8 cellular contexts compared by ENCODE assay signal in genomic region chr20:52783769-52784168, GRCh38.
DNase-seq lines count a peak whose midpoint lies in the region; ATAC-seq, FAIRE-seq and TF ChIP-seq lines count a peak whose summit lies in the region.

No MANE protein-coding gene starts in this region.

- H2BK120ac ChIP-seq in mesendoderm (ENCODE audit: low read depth, low read length), result no peak overlapping the region

- no peak overlapping the region for H3K9ac ChIP-seq in mesendoderm (ENCODE audit: low read length)

- intact Hi-C loops in ovary (cut with DNase I) (no loop called here), prostate gland (cut with DNase I) (no loop called here), right cardiac atrium (cut with DNase I) (no loop called here)

- no peak overlapping the region for H3K23ac ChIP-seq in mesendoderm (ENCODE audit: low read length)

- TF ChIP-seq EP300 in ovary (IDR thresholded peaks at IDR 0.05), result no peak

- no peak overlapping the region for H2BK15ac ChIP-seq in mesendoderm (replicated peaks; ENCODE audit: low read depth)

- no peak overlapping the region for H3K18ac ChIP-seq in mesendoderm (ENCODE audit: low read length)

- no peaks in the 10 kb centered on the region for H3K79me1 ChIP-seq in mesendoderm (ENCODE audit: low read length)

- H3K9me3 Mint-ChIP-seq in activated T-cell treated with anti-CD3 and anti-CD28 coated beads, Interleukin-2, amount 50 U/mL, for 4 hours, result no peaks in the 10 kb centered on the region

- no peak overlapping the region for H3K4me3 ChIP-seq in HFF-Myc (replicated peaks; ENCODE audit: low read depth, low read length)
- no peak overlapping the region for H3K4me3 ChIP-seq in mesendoderm (ENCODE audit: low read length)
- H3K4me3 ChIP-seq in ovary, result no peak overlapping the region
- H3K4me3 ChIP-seq in prostate gland, result no peak overlapping the region
- H3K4me3 ChIP-seq in right cardiac atrium (ENCODE audit: low read length), result no peak overlapping the region

- no peaks in the 10 kb centered on the region for H3K79me2 ChIP-seq in mesendoderm (ENCODE audit: control insufficient read depth, insufficient read depth, low read length)

- no peaks in the 10 kb centered on the region for H3K36me3 Mint-ChIP-seq in activated T-cell treated with anti-CD3 and anti-CD28 coated beads, Interleukin-2, amount 50 U/mL, for 4 hours (ENCODE audit: insufficient read depth)

- TF ChIP-seq CTCF in D721Med (IDR thresholded peaks at IDR 0.05; ENCODE audit: insufficient read depth, missing control alignments) (peak; percentile 25), HFF-Myc (IDR thresholded peaks at IDR 0.05; ENCODE audit: low read depth, low read length, missing control alignments) (peak; percentile 39), ovary (IDR thresholded peaks at IDR 0.05) (no peak), prostate gland (IDR thresholded peaks at IDR 0.05) (peak in 1 of 4 experiments; percentile 19)

- H4K5ac ChIP-seq in mesendoderm (ENCODE audit: low read length), result no peak overlapping the region

- no peak overlapping the region for H3K56ac ChIP-seq in mesendoderm (ENCODE audit: low read length)

- H4K8ac ChIP-seq in mesendoderm (ENCODE audit: low read depth, low read length), result no peak overlapping the region

- H3K27ac ChIP-seq in mesendoderm (ENCODE audit: low read depth, low read length), result no peak overlapping the region
- no peak overlapping the region for H3K27ac ChIP-seq in ovary
- H3K27ac ChIP-seq in prostate gland, result no peak overlapping the region
- no peak overlapping the region for H3K27ac ChIP-seq in right cardiac atrium (ENCODE audit: low read length)

- H3K4me2 ChIP-seq in mesendoderm (ENCODE audit: low read length), result no peak overlapping the region

- FAIRE-seq in D721Med (lab: Jason Lieb, UNC), result no peak

- peaks cover 6% of the 10 kb centered on the region for H3K27me3 Mint-ChIP-seq in activated T-cell treated with anti-CD3 and anti-CD28 coated beads, Interleukin-2, amount 50 U/mL, for 4 hours (ENCODE audit: low read depth)

- no peak for ATAC-seq in activated T-cell treated with anti-CD3 and anti-CD28 coated beads, Interleukin-2, amount 50 U/mL, for 4 hours
- no peak for ATAC-seq in right cardiac atrium

- H3K27me3 ChIP-seq in mesendoderm (ENCODE audit: insufficient read depth, low read length, poor library complexity) (no peaks in the 10 kb centered on the region), ovary (no peaks in the 10 kb centered on the region), prostate gland (replicated peaks; ENCODE audit: insufficient read depth) (no peaks in the 10 kb centered on the region), right cardiac atrium (ENCODE audit: control insufficient read depth, insufficient read depth) (no peaks in the 10 kb centered on the region)

- TF ChIP-seq POLR2A in ovary (IDR thresholded peaks at IDR 0.05) (no peak), prostate gland (IDR thresholded peaks at IDR 0.05) (no peak)

- no peak overlapping the region for H2BK5ac ChIP-seq in mesendoderm (ENCODE audit: low read length)

- no peak overlapping the region for H2AK5ac ChIP-seq in mesendoderm (ENCODE audit: low read length)

- H3K9me3 ChIP-seq in ovary, result no peaks in the 10 kb centered on the region
- no peaks in the 10 kb centered on the region for H3K9me3 ChIP-seq in prostate gland
- H3K9me3 ChIP-seq in right cardiac atrium (ENCODE audit: control insufficient read depth, low read length), result no peaks in the 10 kb centered on the region

- DNase-seq in D721Med (ENCODE audit: insufficient read length, low spot score) (no peak), HFF-Myc (ENCODE audit: extremely low read depth, low read depth) (no peak), mesendoderm (peak; percentile 66), ovary (no peak), prostate gland (ENCODE audit: low spot score) (no peak), right cardiac atrium (no peak), NCI-H446 (lab: John Stamatoyannopoulos, UW) (no peak)
- peak; percentile 10 for DNase-seq in activated T-cell treated with anti-CD3 and anti-CD28 coated beads, Interleukin-2, amount 50 U/mL, for 4 hours

- H3K36me3 ChIP-seq in mesendoderm (ENCODE audit: control insufficient read depth, insufficient read depth, low read length) (no peaks in the 10 kb centered on the region), ovary (no peaks in the 10 kb centered on the region), prostate gland (no peaks in the 10 kb centered on the region)

- no peaks in the 10 kb centered on the region for H3K4me1 ChIP-seq in mesendoderm (ENCODE audit: control insufficient read depth, low read depth, low read length)
- H3K4me1 ChIP-seq in ovary (ENCODE audit: insufficient read depth), result no peaks in the 10 kb centered on the region
- H3K4me1 ChIP-seq in prostate gland (replicated peaks), result no peaks in the 10 kb centered on the region
- H3K4me1 ChIP-seq in right cardiac atrium (ENCODE audit: control insufficient read depth, insufficient read depth, low read length), result no peaks in the 10 kb centered on the region

- no peak overlapping the region for H3K4ac ChIP-seq in mesendoderm (ENCODE audit: low read depth, low read length)

- WGBS in mesendoderm (ENCODE audit: extremely low coverage, insufficient coverage, low lambda C conversion rate), result no CpG with 5 or more reads among the region's 2 CpGs
- 75 to 80% (median 77%) methylated on average over 2 of the region's 2 CpGs for WGBS in ovary, 3 donors
- WGBS in prostate gland, result 56% methylated on average over 2 of the region's 2 CpGs
- 70% methylated on average over 2 of the region's 2 CpGs for WGBS in right cardiac atrium

- no peak overlapping the region for H3K4me3 Mint-ChIP-seq in activated T-cell treated with anti-CD3 and anti-CD28 coated beads, Interleukin-2, amount 50 U/mL, for 4 hours

- H3K4me1 Mint-ChIP-seq in activated T-cell treated with anti-CD3 and anti-CD28 coated beads, Interleukin-2, amount 50 U/mL, for 4 hours (ENCODE audit: low read depth), result no peaks in the 10 kb centered on the region

Comparison
In these comparisons a context has a peak if more than half of its experiments do, and no peak if none do; other contexts are left out.
1. DNase-seq: peak in activated T-cell treated with anti-CD3 and anti-CD28 coated beads, Interleukin-2, amount 50 U/mL, for 4 hours (single experiment) and mesendoderm (single experiment); none in D721Med (single experiment), HFF-Myc (single experiment), ovary (0 of 5), prostate gland (single experiment), right cardiac atrium (0 of 3) and NCI-H446 (0 of 2).
2. CTCF ChIP-seq: peak in D721Med (single experiment) and HFF-Myc (single experiment); none in ovary (0 of 3).